In genomic region chr10:129868470-129869035, GRCh38 we compare ENCODE assay signal across 29 cellular contexts.
"Had no signal": no experiment of that assay in that cellular context is flagged by ENCODE, and none has a peak within 500 bp of the region (broad histone marks: within the 10 kb centered on the region; RNA-seq: fewer than 3 reads in every experiment).

No MANE protein-coding gene starts in this region.

- H3K27ac Mint-ChIP-seq: activated CD4-positive, alpha-beta memory T cell treated with anti-CD3 and anti-CD28 coated beads for 36 hours; activated CD4-positive, alpha-beta T cell treated with anti-CD3 and anti-CD28 coated beads, Interleukin-2, amount 10 ng/mL, durations not matched to agents 24 days and 14 days; activated naive CD4-positive, alpha-beta T cell treated with anti-CD3 and anti-CD28 coated beads for 36 hours; activated naive CD8-positive, alpha-beta T cell treated with anti-CD3 and anti-CD28 coated beads for 36 hours; activated T-helper 1 cell treated with anti-CD3 and anti-CD28 coated beads, Interleukin-12 subunit alpha, Interleukin-12 subunit beta, Interleukin-2, Interleukin-4 antibody, amounts not matched to agents 30 ng/mL and 10 ng/mL and 1 ng/mL, durations not matched to agents 14 hours and 24 hours and 36 hours; nephron; stimulated activated naive B cell treated with anti-CD40 and anti-IgM and Interleukin-4, amounts not matched to agents 10 μg/mL and 1 μg/mL and 100 μg/mL, for 72 hours; T-helper 2 cell treated with Interferon-gamma antibody and Interleukin-4, amounts not matched to agents 5 μg/mL and 100 μg/mL, for 36 hours had no signal

- H3K9me3 Mint-ChIP-seq: activated CD4-positive, alpha-beta memory T cell treated with anti-CD3 and anti-CD28 coated beads for 36 hours; activated CD4-positive, alpha-beta T cell treated with anti-CD3 and anti-CD28 coated beads, Interleukin-2, amount 10 ng/mL, durations not matched to agents 24 days and 14 days; activated naive CD4-positive, alpha-beta T cell treated with anti-CD3 and anti-CD28 coated beads for 36 hours; activated naive CD8-positive, alpha-beta T cell treated with anti-CD3 and anti-CD28 coated beads for 36 hours; activated T-helper 1 cell treated with anti-CD3 and anti-CD28 coated beads, Interleukin-12 subunit alpha, Interleukin-12 subunit beta, Interleukin-2, Interleukin-4 antibody, amounts not matched to agents 30 ng/mL and 10 ng/mL and 1 ng/mL, durations not matched to agents 14 hours and 24 hours and 36 hours; nephron; stimulated activated naive B cell treated with anti-CD40 and anti-IgM and Interleukin-4, amounts not matched to agents 10 μg/mL and 1 μg/mL and 100 μg/mL, for 72 hours; T-helper 2 cell treated with Interferon-gamma antibody and Interleukin-4, amounts not matched to agents 5 μg/mL and 100 μg/mL, for 36 hours had no signal

- H3K36me3 Mint-ChIP-seq: activated CD4-positive, alpha-beta memory T cell treated with anti-CD3 and anti-CD28 coated beads for 36 hours; activated naive CD8-positive, alpha-beta T cell treated with anti-CD3 and anti-CD28 coated beads for 36 hours; stimulated activated naive B cell treated with anti-CD40 and anti-IgM and Interleukin-4, amounts not matched to agents 10 μg/mL and 1 μg/mL and 100 μg/mL, for 72 hours had no signal

- DNase-seq: activated CD4-positive, alpha-beta memory T cell treated with anti-CD3 and anti-CD28 coated beads for 36 hours; activated CD4-positive, alpha-beta T cell treated with anti-CD3 and anti-CD28 coated beads, Interleukin-2, amount 10 ng/mL, durations not matched to agents 24 days and 14 days; activated CD8-positive, alpha-beta memory T cell treated with anti-CD3 and anti-CD28 coated beads, Interleukin-2, amount 50 U/mL, for 4 hours; activated effector memory CD4-positive, alpha-beta T cell treated with anti-CD3 and anti-CD28 coated beads, Interleukin-2, amount 50 U/mL, for 16 hours; activated naive CD4-positive, alpha-beta T cell treated with anti-CD3 and anti-CD28 coated beads for 36 hours; activated naive CD8-positive, alpha-beta T cell treated with anti-CD3 and anti-CD28 coated beads for 36 hours; activated T-cell treated with anti-CD3 and anti-CD28 coated beads, Interleukin-2, amount 50 U/mL, for 1 hour; dorsolateral prefrontal cortex; effector memory CD4-positive, alpha-beta T cell; erythroblast; head of caudate nucleus; hypothalamus; left lung; mesendoderm; mucosa of descending colon; occipital lobe; stimulated activated CD4-positive, alpha-beta T cell treated with anti-CD3 and anti-CD28 coated beads, Interleukin-15, amount 100 ng/mL, for 24 hours; stimulated activated CD4-positive, alpha-beta T cell treated with anti-CD3 and anti-CD28 coated beads, Interleukin-2, amount 100 ng/mL, for 24 hours; stimulated activated naive B cell treated with anti-CD40 and anti-IgM and Interleukin-4, amounts not matched to agents 10 μg/mL and 1 μg/mL and 100 μg/mL, for 72 hours; stomach; T-helper 1 cell; tibial artery; upper lobe of right lung had no signal

- ATAC-seq: activated CD4-positive, CD25-positive, alpha-beta regulatory T cell treated with anti-CD3 and anti-CD28 coated beads, Interleukin-2, amount 50 U/mL, for 24 hours; gastroesophageal sphincter; left lung; mucosa of descending colon; psoas muscle; stimulated activated naive B cell treated with anti-CD40 and anti-IgM and Interleukin-4, amounts not matched to agents 10 μg/mL and 1 μg/mL and 100 μg/mL, for 72 hours; upper lobe of right lung had no signal

- H3K4me3 Mint-ChIP-seq: activated CD4-positive, alpha-beta memory T cell treated with anti-CD3 and anti-CD28 coated beads for 36 hours; activated CD4-positive, alpha-beta T cell treated with anti-CD3 and anti-CD28 coated beads, Interleukin-2, amount 10 ng/mL, durations not matched to agents 24 days and 14 days; activated naive CD4-positive, alpha-beta T cell treated with anti-CD3 and anti-CD28 coated beads for 36 hours; activated naive CD8-positive, alpha-beta T cell treated with anti-CD3 and anti-CD28 coated beads for 36 hours; activated T-helper 1 cell treated with anti-CD3 and anti-CD28 coated beads, Interleukin-12 subunit alpha, Interleukin-12 subunit beta, Interleukin-2, Interleukin-4 antibody, amounts not matched to agents 30 ng/mL and 10 ng/mL and 1 ng/mL, durations not matched to agents 14 hours and 24 hours and 36 hours; nephron; stimulated activated naive B cell treated with anti-CD40 and anti-IgM and Interleukin-4, amounts not matched to agents 10 μg/mL and 1 μg/mL and 100 μg/mL, for 72 hours; T-helper 2 cell treated with Interferon-gamma antibody and Interleukin-4, amounts not matched to agents 5 μg/mL and 100 μg/mL, for 36 hours had no signal

- H3K4me1 Mint-ChIP-seq: activated CD4-positive, alpha-beta T cell treated with anti-CD3 and anti-CD28 coated beads, Interleukin-2, amount 10 ng/mL, durations not matched to agents 24 days and 14 days had no signal
